10 cellular contexts compared by ENCODE assay signal in the genomic region with DNA sequence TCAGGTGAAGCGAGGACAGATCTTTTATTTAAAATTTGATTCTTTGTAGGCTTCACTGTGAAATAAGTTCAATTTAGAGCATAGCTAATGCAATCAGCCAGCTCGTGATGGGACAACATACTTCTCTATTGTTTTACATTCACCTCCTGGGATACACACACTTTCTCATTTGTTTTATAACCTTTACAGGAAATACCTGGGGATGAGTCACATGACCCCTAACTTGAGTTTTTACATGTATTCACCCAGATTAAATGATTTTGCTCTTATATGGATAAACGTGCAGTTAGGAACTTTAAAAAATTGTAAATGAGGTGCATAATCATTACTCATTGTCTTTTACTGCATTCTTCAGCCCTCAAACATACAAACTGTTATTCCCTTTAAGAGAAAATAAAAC.
DNase-seq lines count a peak whose midpoint lies in the region; ATAC-seq, FAIRE-seq and TF ChIP-seq lines count a peak whose summit lies in the region.
"Had no signal": no experiment of that assay in that cellular context is flagged by ENCODE, and none has a peak within 500 bp of the region (broad histone marks: within the 10 kb centered on the region; RNA-seq: fewer than 3 reads in every experiment).

No MANE protein-coding gene starts in this region.

- peak overlapping the region; percentile 88 for H3K4me2 ChIP-seq in keratinocyte (ENCODE audit: control insufficient read depth, extremely low read depth, insufficient read depth, low read depth, low read length)

- no peaks in the 10 kb centered on the region for H3K9me3 ChIP-seq in keratinocyte (ENCODE audit: control insufficient read depth, low read depth, low read length)
- no peaks in the 10 kb centered on the region for H3K9me3 ChIP-seq in thyroid gland

- no peaks in the 10 kb centered on the region for H4K20me1 ChIP-seq in keratinocyte (ENCODE audit: control insufficient read depth, extremely low read depth, insufficient read depth, low read length)

- H3K79me2 ChIP-seq in keratinocyte (ENCODE audit: control insufficient read depth, insufficient read depth, low read length): peaks cover 46% of the 10 kb centered on the region

- H3K36me3 ChIP-seq in keratinocyte (ENCODE audit: control insufficient read depth in 2 of 2, extremely low read depth in 1 of 2, insufficient read depth in 2 of 2, low read length in 2 of 2): peaks cover 0 to 7% of the 10 kb centered on the region in 2 experiments
- no peaks in the 10 kb centered on the region for H3K36me3 ChIP-seq in thyroid gland

- WGBS in thyroid gland, 2 donors: 81% methylated on average over 3 of the region's 3 CpGs

- no peak overlapping the region for H2AFZ ChIP-seq in keratinocyte (ENCODE audit: control insufficient read depth, low read length)

- no peak for DNase-seq in activated naive CD4-positive, alpha-beta T cell treated with anti-CD3 and anti-CD28 coated beads for 36 hours
- no peak for DNase-seq in activated naive CD4-positive, alpha-beta T cell treated with anti-CD3 and anti-CD28 coated beads, Interleukin-2, amount 50 U/mL, for 16 hours
- DNase-seq in activated naive CD8-positive, alpha-beta T cell treated with anti-CD3 and anti-CD28 coated beads, Interleukin-2, amount 10 ng/mL, durations not matched to agents 7 days and 5 days: no peak
- DNase-seq in keratinocyte (ENCODE audit: low read depth, low spot score): no peak
- no peak for DNase-seq in thyroid gland
- no peak for DNase-seq in NCI-H2081 treated with DMSO at 0.1 percent for 48 hours (lab: John Stamatoyannopoulos, UW)
- DNase-seq in activated CD4-positive, alpha-beta T cell treated with anti-CD3 and anti-CD28 coated beads for 1 hour: no peak
- no peak for DNase-seq in DMS 273 treated with DMSO at 0.1 percent for 48 hours (lab: John Stamatoyannopoulos, UW)
- DNase-seq: activated CD8-positive, alpha-beta memory T cell treated with anti-CD3 and anti-CD28 coated beads for 24 hours; Right ventricle myocardium superior had no signal

- H3K4me1 Mint-ChIP-seq in activated naive CD4-positive, alpha-beta T cell treated with anti-CD3 and anti-CD28 coated beads for 36 hours (ENCODE audit: low read depth): peaks cover 16% of the 10 kb centered on the region
- peaks cover 11% of the 10 kb centered on the region for H3K4me1 Mint-ChIP-seq in activated naive CD8-positive, alpha-beta T cell treated with anti-CD3 and anti-CD28 coated beads, Interleukin-2, amount 10 ng/mL, durations not matched to agents 7 days and 5 days

- no peak for ATAC-seq in activated naive CD8-positive, alpha-beta T cell treated with anti-CD3 and anti-CD28 coated beads, Interleukin-2, amount 10 ng/mL, durations not matched to agents 7 days and 5 days (ENCODE audit: low read depth)

- peak; percentile 96 for FAIRE-seq in keratinocyte (lab: Jason Lieb, UNC)

- no peaks in the 10 kb centered on the region for H3K9me1 ChIP-seq in keratinocyte (ENCODE audit: control insufficient read depth, extremely low read depth, insufficient read depth, low read length)

- H3K9ac ChIP-seq in keratinocyte (ENCODE audit: control insufficient read depth, extremely low read depth, insufficient read depth, low read length): peak overlapping the region; percentile 84

- H3K27ac ChIP-seq in keratinocyte (ENCODE audit: control insufficient read depth, insufficient read depth, low read length): peak overlapping the region; percentile 80
- peak overlapping the region in 2 of 3 donors; percentile 60 for H3K27ac ChIP-seq in thyroid gland

- POLR2A ChIA-PET in activated naive CD8-positive, alpha-beta T cell treated with anti-CD3 and anti-CD28 coated beads, Interleukin-2, amount 10 ng/mL, durations not matched to agents 7 days and 5 days (lab: Charles Lee): no interaction called here

- CTCF ChIA-PET in activated naive CD4-positive, alpha-beta T cell treated with anti-CD3 and anti-CD28 coated beads for 36 hours (lab: Charles Lee): interaction anchor here (1.1 to 1.4 kb wide), 3 partner anchors 13 to 126 kb away, joined by 3 to 5 read pairs (median 3); no protein-coding TSS in a partner anchor

- H3K4me3 ChIP-seq in keratinocyte (ENCODE audit: control insufficient read depth in 2 of 3, extremely low read depth in 1 of 3, insufficient read depth in 2 of 3, low read depth in 1 of 3, low read length in 3 of 3): peak overlapping the region; percentile 51 to 91 (median 86)
- no peak overlapping the region for H3K4me3 ChIP-seq in thyroid gland (replicated peaks in 1 of 3)

- TF ChIP-seq POLR2A in thyroid gland (IDR thresholded peaks at IDR 0.05): no peak

- H3K27me3 Mint-ChIP-seq in activated naive CD4-positive, alpha-beta T cell treated with anti-CD3 and anti-CD28 coated beads for 36 hours (ENCODE audit: low read depth): no peaks in the 10 kb centered on the region
- H3K27me3 Mint-ChIP-seq in activated naive CD8-positive, alpha-beta T cell treated with anti-CD3 and anti-CD28 coated beads, Interleukin-2, amount 10 ng/mL, durations not matched to agents 7 days and 5 days: peaks cover 10% of the 10 kb centered on the region

- no peaks in the 10 kb centered on the region for H3K9me3 Mint-ChIP-seq in activated naive CD4-positive, alpha-beta T cell treated with anti-CD3 and anti-CD28 coated beads for 36 hours
- no peaks in the 10 kb centered on the region for H3K9me3 Mint-ChIP-seq in activated naive CD8-positive, alpha-beta T cell treated with anti-CD3 and anti-CD28 coated beads, Interleukin-2, amount 10 ng/mL, durations not matched to agents 7 days and 5 days

- H3K4me3 Mint-ChIP-seq in activated naive CD4-positive, alpha-beta T cell treated with anti-CD3 and anti-CD28 coated beads for 36 hours: peak overlapping the region; percentile 80
- H3K4me3 Mint-ChIP-seq in activated naive CD8-positive, alpha-beta T cell treated with anti-CD3 and anti-CD28 coated beads, Interleukin-2, amount 10 ng/mL, durations not matched to agents 7 days and 5 days: peak overlapping the region; percentile 84

- H3K27ac Mint-ChIP-seq in activated naive CD4-positive, alpha-beta T cell treated with anti-CD3 and anti-CD28 coated beads for 36 hours: no peak overlapping the region
- no peak overlapping the region for H3K27ac Mint-ChIP-seq in activated naive CD8-positive, alpha-beta T cell treated with anti-CD3 and anti-CD28 coated beads, Interleukin-2, amount 10 ng/mL, durations not matched to agents 7 days and 5 days

- H3K4me1 ChIP-seq in keratinocyte (ENCODE audit: control insufficient read depth, extremely low read depth, insufficient read depth, low read length) (peaks cover 18% of the 10 kb centered on the region), thyroid gland (peaks cover 19 to 31% of the 10 kb centered on the region in 2 donors)

- H3K27me3 ChIP-seq in keratinocyte (ENCODE audit: control insufficient read depth, extremely low read depth, insufficient read depth, low read length) (no peaks in the 10 kb centered on the region), thyroid gland (no peaks in the 10 kb centered on the region)

- intact Hi-C loops in activated naive CD4-positive, alpha-beta T cell treated with anti-CD3 and anti-CD28 coated beads for 36 hours (cut with micrococcal nuclease): loop anchor here (10.0 kb wide), 2 partner anchors 569 to 571 kb away; a partner anchor contains a TSS
- intact Hi-C loops in thyroid gland (cut with DNase I): no loop called here

- TF ChIP-seq CTCF in keratinocyte (optimal IDR thresholded peaks at IDR 0.05 in 1 of 3, IDR thresholded peaks at IDR 0.05 in 1 of 3, conservative IDR thresholded peaks at IDR 0.05 in 1 of 3; ENCODE audit: extremely low read depth in 1 of 3, insufficient read depth in 2 of 3, low read length in 3 of 3) (no peak), thyroid gland (IDR thresholded peaks at IDR 0.05) (no peak)

- H3K36me3 Mint-ChIP-seq in activated naive CD4-positive, alpha-beta T cell treated with anti-CD3 and anti-CD28 coated beads for 36 hours (ENCODE audit: low read depth): no peaks in the 10 kb centered on the region
- H3K36me3 Mint-ChIP-seq in activated naive CD8-positive, alpha-beta T cell treated with anti-CD3 and anti-CD28 coated beads, Interleukin-2, amount 10 ng/mL, durations not matched to agents 7 days and 5 days: no peaks in the 10 kb centered on the region

- dilution Hi-C loops in keratinocyte (cut with MboI; ENCODE audit: extremely low pct_ligation_motif_present, low sequenced_read_pairs): no loop called here

Comparison
In these comparisons a context has a peak if more than half of its experiments do, and no peak if none do; other contexts are left out.
1. H3K4me3 ChIP-seq: peak in keratinocyte (3 of 3); none in thyroid gland (0 of 3).